ENCODE assay signal across 11 cellular contexts in genomic region chr5:142507528-142507927, GRCh38.
DNase-seq lines count a peak whose midpoint lies in the region; ATAC-seq, FAIRE-seq and TF ChIP-seq lines count a peak whose summit lies in the region.
"Had no signal": no experiment of that assay in that cellular context is flagged by ENCODE, and none has a peak within 500 bp of the region (broad histone marks: within the 10 kb centered on the region; RNA-seq: fewer than 3 reads in every experiment).

No MANE protein-coding gene starts in this region.

- DNase-seq in NCI-H748 (lab: John Stamatoyannopoulos, UW; ENCODE audit: unreplicated experiment) (peak; percentile 6), NCI-H748 treated with DMSO at 0.1 percent for 48 hours (lab: John Stamatoyannopoulos, UW) (no peak), pancreas (no peak), NCI-H187 treated with DMSO at 0.1 percent for 48 hours (lab: John Stamatoyannopoulos, UW) (no peak), NCI-H524 treated with DMSO at 0.1 percent for 48 hours (lab: John Stamatoyannopoulos, UW) (no peak)
- DNase-seq in activated T-helper 1 cell treated with anti-CD3 and anti-CD28 coated beads, Interleukin-12 subunit alpha, Interleukin-12 subunit beta, Interleukin-2, Interleukin-4 antibody, amounts not matched to agents 30 ng/mL and 10 ng/mL and 1 ng/mL, durations not matched to agents 14 hours and 24 hours and 36 hours (ENCODE audit: low spot score): no peak
- no peak for DNase-seq in effector memory CD4-positive, alpha-beta T cell
- DNase-seq: colonic mucosa, NCI-H524 had no signal

- H3K27me3 ChIP-seq in pancreas: peaks cover 0 to 2% (median 0%) of the 10 kb centered on the region in 4 donors
- no peaks in the 10 kb centered on the region for H3K27me3 ChIP-seq in effector memory CD4-positive, alpha-beta T cell (replicated peaks; ENCODE audit: control insufficient read depth, insufficient read depth, low read length, poor library complexity, severe bottlenecking)
- H3K27me3 ChIP-seq: colonic mucosa had no signal

- peak overlapping the region in 2 of 4 donors; percentile 2 for H3K4me3 ChIP-seq in pancreas
- H3K4me3 ChIP-seq in effector memory CD4-positive, alpha-beta T cell (ENCODE audit: insufficient read depth, low read depth, low read length, poor library complexity, severe bottlenecking): no peak overlapping the region
- H3K4me3 ChIP-seq: colonic mucosa had no signal

- H3K4me1 ChIP-seq in pancreas: peaks cover 12 to 17% (median 16%) of the 10 kb centered on the region in 3 donors
- no peaks in the 10 kb centered on the region for H3K4me1 ChIP-seq in effector memory CD4-positive, alpha-beta T cell (ENCODE audit: control insufficient read depth, insufficient read depth, low read length, poor library complexity, severe bottlenecking)
- H3K4me1 ChIP-seq: colonic mucosa had no signal

- no peaks in the 10 kb centered on the region for H3K36me3 Mint-ChIP-seq in activated T-helper 1 cell treated with anti-CD3 and anti-CD28 coated beads, Interleukin-12 subunit alpha, Interleukin-12 subunit beta, Interleukin-2, Interleukin-4 antibody, amounts not matched to agents 30 ng/mL and 10 ng/mL and 1 ng/mL, durations not matched to agents 14 hours and 24 hours and 36 hours (ENCODE audit: low read depth)

- intact Hi-C loops in activated T-helper 1 cell treated with anti-CD3 and anti-CD28 coated beads, Interleukin-12 subunit alpha, Interleukin-12 subunit beta, Interleukin-2, Interleukin-4 antibody, amounts not matched to agents 30 ng/mL and 10 ng/mL and 1 ng/mL, durations not matched to agents 14 hours and 24 hours and 36 hours (cut with micrococcal nuclease): loop anchor here (1.0 to 2.0 kb wide), 3 partner anchors 35 to 500 kb away; no protein-coding TSS in a partner anchor
- intact Hi-C loops in pancreas (cut with DNase I): no loop called here

- ATAC-seq in HG02588 (IDR thresholded peaks at IDR 0.05; ENCODE audit: unreplicated experiment): peak; percentile 74
- ATAC-seq in pancreas: peak; percentile 59 to 82 (median 73)

- peaks cover 5% of the 10 kb centered on the region for H3K9me3 Mint-ChIP-seq in activated T-helper 1 cell treated with anti-CD3 and anti-CD28 coated beads, Interleukin-12 subunit alpha, Interleukin-12 subunit beta, Interleukin-2, Interleukin-4 antibody, amounts not matched to agents 30 ng/mL and 10 ng/mL and 1 ng/mL, durations not matched to agents 14 hours and 24 hours and 36 hours

- no peaks in the 10 kb centered on the region for H3K36me3 ChIP-seq in pancreas
- no peaks in the 10 kb centered on the region for H3K36me3 ChIP-seq in effector memory CD4-positive, alpha-beta T cell (ENCODE audit: control insufficient read depth, insufficient read depth, low read length)
- H3K36me3 ChIP-seq: colonic mucosa had no signal

- WGBS in pancreas, 2 donors: 13 to 15% methylated on average over 9 of the region's 9 CpGs

- no peaks in the 10 kb centered on the region for H3K27me3 Mint-ChIP-seq in activated T-helper 1 cell treated with anti-CD3 and anti-CD28 coated beads, Interleukin-12 subunit alpha, Interleukin-12 subunit beta, Interleukin-2, Interleukin-4 antibody, amounts not matched to agents 30 ng/mL and 10 ng/mL and 1 ng/mL, durations not matched to agents 14 hours and 24 hours and 36 hours (ENCODE audit: insufficient read depth)

- H3K27ac ChIP-seq in pancreas: peak overlapping the region in 2 of 4 donors; percentile 43 to 51
- no peak overlapping the region for H3K27ac ChIP-seq in effector memory CD4-positive, alpha-beta T cell (ENCODE audit: insufficient read depth, low read length, poor library complexity, severe bottlenecking)
- H3K27ac ChIP-seq: 22Rv1, colonic mucosa had no signal

- H3K4me1 Mint-ChIP-seq in activated T-helper 1 cell treated with anti-CD3 and anti-CD28 coated beads, Interleukin-12 subunit alpha, Interleukin-12 subunit beta, Interleukin-2, Interleukin-4 antibody, amounts not matched to agents 30 ng/mL and 10 ng/mL and 1 ng/mL, durations not matched to agents 14 hours and 24 hours and 36 hours (ENCODE audit: low read depth): peaks cover 41% of the 10 kb centered on the region

- no peak for FAIRE-seq in pancreas (lab: Jason Lieb, UNC)

- H3K9me3 ChIP-seq in pancreas: no peaks in the 10 kb centered on the region
- no peaks in the 10 kb centered on the region for H3K9me3 ChIP-seq in effector memory CD4-positive, alpha-beta T cell (ENCODE audit: control insufficient read depth, low read length)
- H3K9me3 ChIP-seq: colonic mucosa had no signal

- no peak overlapping the region for H3K4me3 Mint-ChIP-seq in activated T-helper 1 cell treated with anti-CD3 and anti-CD28 coated beads, Interleukin-12 subunit alpha, Interleukin-12 subunit beta, Interleukin-2, Interleukin-4 antibody, amounts not matched to agents 30 ng/mL and 10 ng/mL and 1 ng/mL, durations not matched to agents 14 hours and 24 hours and 36 hours

- peak overlapping the region; percentile 57 for H3K27ac Mint-ChIP-seq in activated T-helper 1 cell treated with anti-CD3 and anti-CD28 coated beads, Interleukin-12 subunit alpha, Interleukin-12 subunit beta, Interleukin-2, Interleukin-4 antibody, amounts not matched to agents 30 ng/mL and 10 ng/mL and 1 ng/mL, durations not matched to agents 14 hours and 24 hours and 36 hours

- TF ChIP-seq CTCF in pancreas (IDR thresholded peaks at IDR 0.05): no peak
